In the genomic region with DNA sequence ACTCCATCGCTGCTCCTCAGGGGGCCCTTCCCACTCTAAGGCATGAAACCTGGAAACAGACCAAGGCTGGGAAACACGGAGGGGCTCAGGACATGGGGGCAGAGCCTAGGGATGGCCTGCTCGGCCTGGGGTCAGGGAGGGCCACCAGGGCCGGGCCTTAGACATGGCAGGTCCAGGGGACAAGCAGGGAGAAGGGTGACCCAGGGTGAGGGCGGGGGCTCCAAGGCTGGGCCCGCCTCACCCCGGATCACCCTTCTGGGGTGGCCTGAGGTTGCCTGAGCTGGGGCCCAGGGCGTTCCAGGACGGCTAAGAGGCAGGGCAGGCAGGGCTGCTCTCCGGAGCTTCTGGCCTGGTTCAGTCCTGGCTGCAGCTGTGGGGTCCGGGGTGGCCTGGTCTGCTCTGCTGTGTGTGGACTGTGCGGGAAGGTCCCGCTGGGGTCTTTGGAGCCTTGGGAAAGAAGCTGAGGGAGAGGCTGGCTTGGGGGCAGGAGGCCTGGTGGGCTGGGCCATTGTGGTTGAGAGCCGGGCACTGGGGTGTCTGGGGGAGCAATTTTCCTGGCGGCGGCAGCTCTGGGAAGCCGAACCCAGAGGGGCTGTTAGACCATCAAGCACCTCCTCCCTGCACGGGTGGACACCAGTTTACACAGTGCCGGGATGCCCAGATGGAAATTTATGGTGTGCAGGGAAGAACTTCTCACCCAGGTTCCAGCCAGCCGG, we compare ENCODE assay signal across 26 cellular contexts. TPM values are rescaled to one million over a fixed set of nuclear protein-coding genes. Genes with fewer than 3 reads are reported as not detected.
A peak's percentile ranks its signal among the peaks of the same experiment; 100 is the strongest.
DNase-seq lines count a peak whose midpoint lies in the region; ATAC-seq and TF ChIP-seq lines count a peak whose summit lies in the region.
"Had no signal": no experiment of that assay in that cellular context is flagged by ENCODE, and none has a peak within 500 bp of the region (broad histone marks: within the 10 kb centered on the region; RNA-seq: fewer than 3 reads in every experiment).

No MANE protein-coding gene starts in this region.

- no peak for ATAC-seq in Right ventricle myocardium superior (ENCODE audit: poor library complexity)
- ATAC-seq in right cardiac atrium: no peak
- ATAC-seq in sciatic nerve: peak; percentile 13
- ATAC-seq in HG03520 (IDR thresholded peaks at IDR 0.05; ENCODE audit: unreplicated experiment): no peak
- ATAC-seq: PC-3 had no signal

- H3K4me3 ChIP-seq in right cardiac atrium (ENCODE audit: low read length): no peak overlapping the region
- H3K4me3 ChIP-seq in WERI-Rb-1 (ENCODE audit: low read depth, low read length): no peak overlapping the region; the same call in 1 of the 2 replicates
- H3K4me3 ChIP-seq: GM23248, SJSA1 had no signal

- WGBS in right cardiac atrium: 76% methylated on average over 20 of the region's 20 CpGs

- TF ChIP-seq CTCF in WERI-Rb-1 (IDR thresholded peaks at IDR 0.05; ENCODE audit: low read depth, low read length): no peak

- H3K27ac ChIP-seq in right cardiac atrium (ENCODE audit: low read length) (no peak overlapping the region), WERI-Rb-1 (no peak overlapping the region; the same call in 1 of the 2 replicates)
- H3K27ac ChIP-seq: GM23248, SJSA1 had no signal

- H3K36me3 ChIP-seq in WERI-Rb-1: no peaks in the 10 kb centered on the region
- H3K36me3 ChIP-seq: SJSA1 had no signal

- H3K27me3 ChIP-seq in right cardiac atrium (ENCODE audit: control insufficient read depth, insufficient read depth) (no peaks in the 10 kb centered on the region), WERI-Rb-1 (ENCODE audit: insufficient read depth, low read depth, severe bottlenecking) (no peaks in the 10 kb centered on the region)

- H3K4me1 ChIP-seq in right cardiac atrium (ENCODE audit: control insufficient read depth, insufficient read depth, low read length): no peaks in the 10 kb centered on the region
- H3K4me1 ChIP-seq: SJSA1 had no signal

- DNase-seq in Right ventricle myocardium superior (peak; percentile 17), right cardiac atrium (no peak), WERI-Rb-1 (peak; percentile 73), left kidney (ENCODE audit: low read depth, low spot score) (peak; percentile 35), sciatic nerve (ENCODE audit: low spot score) (no peak), NCI-H2029 treated with DMSO at 0.1 percent for 48 hours (lab: John Stamatoyannopoulos, UW) (no peak), NCI-H446 (lab: John Stamatoyannopoulos, UW) (no peak)
- DNase-seq: 8988T; CD4-positive, CD25-positive, alpha-beta regulatory T cell; GM23248; H7; Kasumi-1; NCI-H1092 treated with DMSO at 0.1 percent for 48 hours; NCI-H1436; NCI-H187; NCI-H2107; NCI-H446 treated with DMSO at 0.1 percent for 48 hours; NCI-H526; NCI-H82; NK-92 treated with Interleukin-12 subunit alpha and Interleukin-12 subunit beta, amount 100 ng/mL, for 24 hours; PC-3 had no signal

- H3K9me3 ChIP-seq in right cardiac atrium (ENCODE audit: control insufficient read depth, low read length) (no peaks in the 10 kb centered on the region), WERI-Rb-1 (ENCODE audit: severe bottlenecking) (peaks cover 3% of the 10 kb centered on the region)
- H3K9me3 ChIP-seq: SJSA1 had no signal

- intact Hi-C loops in Right ventricle myocardium superior (cut with DNase I): no loop called here
- intact Hi-C loops in right cardiac atrium (cut with DNase I): no loop called here
- intact Hi-C loops in sciatic nerve (cut with DNase I): no loop called here

RNA-seq across cellular contexts. Expression of gene UNCX, which starts 52.2 kb away (rescaled TPM):
- not detected for total RNA-seq in Right ventricle myocardium superior
- not detected for total RNA-seq in right cardiac atrium
- polyA plus RNA-seq in right cardiac atrium: not detected
- total RNA-seq in sciatic nerve: not detected
- total RNA-seq: CD4-positive, CD25-positive, alpha-beta regulatory T cell; GM23248; H7; HT-29; M059J; PC-3; SJSA1 had no signal
- polyA plus RNA-seq: BJ; CD4-positive, CD25-positive, alpha-beta regulatory T cell; GM23248 had no signal

Comparison
In these comparisons a context has a peak if more than half of its experiments do, and no peak if none do; other contexts are left out.
1. DNase-seq: peak in Right ventricle myocardium superior (single experiment), WERI-Rb-1 (single experiment) and left kidney (single experiment); none in right cardiac atrium (0 of 3), sciatic nerve (single experiment), NCI-H2029 treated with DMSO at 0.1 percent for 48 hours (single experiment) and NCI-H446 (0 of 2).